ENCODE assay signal across 27 cellular contexts in the genomic region with DNA sequence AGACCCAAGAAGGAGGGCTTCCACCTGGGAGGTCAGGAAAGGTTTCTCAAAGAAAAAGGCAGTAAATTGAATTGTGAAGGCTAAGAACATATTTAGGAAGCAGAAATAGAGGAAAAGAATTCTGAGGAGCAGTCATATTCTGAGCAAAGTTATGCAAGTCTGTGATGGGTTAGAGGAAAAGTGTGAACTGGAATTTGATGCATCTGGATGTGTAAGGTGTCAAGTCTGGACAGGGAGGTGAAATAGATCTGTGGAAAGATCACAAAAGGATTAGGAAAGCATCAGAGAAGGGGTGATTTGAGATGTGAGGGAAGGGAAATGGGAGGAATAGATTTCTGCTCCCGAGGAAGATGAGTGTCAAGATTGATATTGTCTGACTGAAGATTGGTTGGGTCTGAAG.
"Had no signal": no experiment of that assay in that cellular context is flagged by ENCODE, and none has a peak within 500 bp of the region (broad histone marks: within the 10 kb centered on the region; RNA-seq: fewer than 3 reads in every experiment).

No MANE protein-coding gene starts in this region.

- ATAC-seq: gastroesophageal sphincter; heart left ventricle; left cardiac atrium; left lung; naive thymus-derived CD8-positive, alpha-beta T cell; sciatic nerve; stimulated activated naive CD8-positive, alpha-beta T cell treated with anti-CD3 and anti-CD28 coated beads, Interleukin-15, amount 100 ng/mL, for 72 hours had no signal

- H3K4me1 ChIP-seq: gastroesophageal sphincter, heart left ventricle, left lung, prostate gland, right atrium auricular region, thyroid gland, vagina had no signal

- H3K36me3 ChIP-seq: gastroesophageal sphincter, heart left ventricle, left lung, prostate gland, right atrium auricular region, thyroid gland, vagina had no signal

- H2AFZ ChIP-seq: hepatocyte had no signal

- H3K9me3 ChIP-seq: gastroesophageal sphincter, heart left ventricle, left lung, prostate gland, right atrium auricular region, thyroid gland, vagina had no signal

- H3K27ac ChIP-seq: coronary artery, gastroesophageal sphincter, heart left ventricle, hepatocyte, left lung, prostate gland, right atrium auricular region, thyroid gland, vagina had no signal

- H3K27me3 ChIP-seq: hepatocyte, right atrium auricular region, thyroid gland, vagina had no signal

- H3K4me2 ChIP-seq: hepatocyte, smooth muscle cell had no signal

- H3K4me3 ChIP-seq: coronary artery, gastroesophageal sphincter, heart left ventricle, hepatocyte, left lung, prostate gland, right atrium auricular region, smooth muscle cell, thyroid gland, vagina had no signal

- DNase-seq: dermis blood vessel endothelial cell; effector memory CD4-positive, alpha-beta T cell; erythroblast; heart left ventricle; left cardiac atrium; left lung; mesendoderm; midbrain; naive thymus-derived CD8-positive, alpha-beta T cell; nephron progenitor cell; nucleus accumbens; stimulated activated CD4-positive, alpha-beta T cell treated with anti-CD3 and anti-CD28 coated beads, Interleukin-12 subunit alpha, Interleukin-12 subunit beta, amount 100 ng/mL, for 4 hours; stimulated activated CD4-positive, alpha-beta T cell treated with anti-CD3 and anti-CD28 coated beads, Interleukin-1b, Interleukin-23, amount 100 ng/mL, for 48 hours; stimulated activated CD4-positive, alpha-beta T cell treated with anti-CD3 and anti-CD28 coated beads, Interleukin-4, amount 100 ng/mL, for 1 hour; stimulated activated CD8-positive, alpha-beta memory T cell treated with anti-CD3 and anti-CD28 coated beads, Interleukin-4, amount 100 ng/mL, for 48 hours; stimulated activated naive CD4-positive, alpha-beta T cell; stimulated activated naive CD8-positive, alpha-beta T cell treated with anti-CD3 and anti-CD28 coated beads, Interleukin-15, amount 100 ng/mL, for 72 hours; thyroid gland; trophoblast cell had no signal

- H3K79me2 ChIP-seq: hepatocyte had no signal
